In the genomic region with DNA sequence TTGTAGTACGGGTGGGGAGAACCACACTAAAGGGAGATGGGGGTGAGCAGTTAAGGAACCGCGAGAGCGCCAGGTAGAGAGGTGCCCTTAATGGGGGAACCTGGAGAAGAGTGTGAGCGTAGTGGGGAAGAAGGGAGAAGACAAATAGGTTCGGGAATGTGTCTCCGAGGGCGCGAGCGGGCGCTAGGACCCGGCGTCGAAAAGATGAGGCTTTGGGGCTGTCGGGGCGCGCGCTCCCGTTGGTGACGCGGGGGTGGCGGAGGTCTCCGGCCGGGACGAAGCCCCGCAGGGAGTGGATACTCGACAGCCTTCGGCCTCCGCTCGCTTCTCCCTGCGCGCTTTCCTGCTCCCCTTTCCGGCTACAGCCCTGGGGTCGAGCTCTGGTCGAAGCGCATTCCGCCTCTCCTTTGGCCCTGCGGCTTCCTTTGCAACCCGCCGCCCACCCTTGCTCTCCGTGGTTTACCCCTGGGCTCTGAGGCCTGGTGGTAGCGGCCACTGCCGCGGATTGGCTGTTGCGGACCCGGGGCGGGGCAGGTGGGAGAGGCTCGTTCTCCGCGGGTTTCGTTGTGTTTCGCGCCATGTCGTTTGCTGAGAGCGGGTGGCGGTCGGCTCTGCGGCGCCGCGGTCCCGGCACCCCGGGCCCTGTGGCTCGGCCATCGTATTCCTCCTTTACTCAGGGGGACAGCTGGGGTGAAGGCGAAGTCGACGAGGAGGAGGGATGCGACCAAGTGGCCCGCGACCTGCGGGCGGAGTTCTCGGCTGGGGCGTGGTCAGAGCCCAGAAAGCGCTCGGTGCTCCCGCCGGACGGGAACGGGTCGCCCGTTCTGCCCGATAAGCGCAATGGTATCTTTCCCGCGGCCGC, we compare ENCODE assay signal across 8 cellular contexts. TPM values are rescaled to one million over a fixed set of nuclear protein-coding genes. Genes with fewer than 3 reads are reported as not detected.
DNase-seq lines count a peak whose midpoint lies in the region; ATAC-seq and TF ChIP-seq lines count a peak whose summit lies in the region.

A gene (plus strand): TSS at position 574 of the 862 bp plus-strand sequence. CDS start 5 bp downstream, at position 579.

- H3K4me3 ChIP-seq in BE2C (ENCODE audit: low read depth, low read length), result peak within 1 kb of the TSS; percentile 89
- peak within 1 kb of the TSS; percentile 98 for H3K4me3 ChIP-seq in choroid plexus epithelial cell (ENCODE audit: low read depth, low read length)

- TF ChIP-seq CTCF in BE2C (IDR thresholded peaks at IDR 0.05; ENCODE audit: low read depth, low read length), result no peak
- no peak for TF ChIP-seq CTCF in choroid plexus epithelial cell (conservative IDR thresholded peaks at IDR 0.05; ENCODE audit: low read depth, low read length)

- H3K4me1 ChIP-seq in BE2C, result no peaks in the 10 kb centered on the region

- H3K36me3 ChIP-seq in BE2C, result peaks cover 11% of the 10 kb centered on the region; the same call in 1 of the 2 replicates

- no peaks in the 10 kb centered on the region for H3K27me3 ChIP-seq in BE2C

- DNase-seq in BE2C (peak; percentile 89), NCI-H524 treated with DMSO at 0.1 percent for 48 hours (lab: John Stamatoyannopoulos, UW) (peak; percentile 69), choroid plexus epithelial cell (ENCODE audit: low read depth) (peak; percentile 91), kidney glomerular epithelial cell (lab: John Stamatoyannopoulos, UW) (peak; percentile 83)
- DNase-seq in activated CD4-positive, alpha-beta T cell treated with anti-CD3 and anti-CD28 coated beads for 4 hours, result peak; percentile 92 to 93
- DNase-seq in stimulated activated CD4-positive, alpha-beta T cell treated with anti-CD3 and anti-CD28 coated beads, Interleukin-15, amount 100 ng/mL, for 48 hours (ENCODE audit: low read depth in 2 of 2), result peak; percentile 86 to 90

- ATAC-seq in GM19324 (IDR thresholded peaks at IDR 0.05; ENCODE audit: low FRiP score, unreplicated experiment) (peak; percentile 77), HG03460 (IDR thresholded peaks at IDR 0.05; ENCODE audit: unreplicated experiment) (peak; percentile 64)

- H3K9me3 ChIP-seq in BE2C, result no peaks in the 10 kb centered on the region

RNA-seq across cellular contexts. Expression of the gene that starts here (rescaled TPM):
- 8.8 TPM for polyA plus RNA-seq in BE2C (2012; ENCODE audit: insufficient read depth, insufficient read length, low read depth)

Comparison
In these comparisons a context has a peak if more than half of its experiments do, and no peak if none do; other contexts are left out.
1. Peak in every context shown above with its lines: DNase-seq, ATAC-seq and H3K4me3 ChIP-seq.